In the genomic region with DNA sequence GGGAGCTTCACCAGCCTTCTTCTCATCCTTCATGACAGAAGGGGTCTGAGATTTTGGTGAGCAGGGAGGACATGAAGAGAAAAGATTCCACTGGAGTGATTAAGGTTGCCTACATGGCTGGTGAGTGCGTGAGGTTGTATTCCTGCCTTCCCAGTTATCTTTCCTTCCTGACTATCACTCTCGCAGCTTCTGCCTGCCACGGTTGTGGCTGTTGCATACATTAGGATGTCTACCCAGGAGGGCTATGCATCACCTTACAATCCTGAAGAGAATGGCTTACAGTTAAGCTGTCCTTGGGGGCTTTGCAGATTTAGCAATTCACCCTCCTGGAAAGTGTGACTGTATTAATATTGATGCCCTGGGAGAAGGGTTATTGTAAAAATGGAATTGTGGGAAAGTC, we compare ENCODE assay signal across 34 cellular contexts.
"Had no signal": no experiment of that assay in that cellular context is flagged by ENCODE, and none has a peak within 500 bp of the region (broad histone marks: within the 10 kb centered on the region; RNA-seq: fewer than 3 reads in every experiment).

No MANE protein-coding gene starts in this region.

- H3K27me3 ChIP-seq: adrenal gland, body of pancreas, esophagus squamous epithelium had no signal

- H3K4me1 Mint-ChIP-seq: activated naive CD4-positive, alpha-beta T cell treated with anti-CD3 and anti-CD28 coated beads, Interleukin-2, amount 50 U/mL, for 24 hours; activated naive CD8-positive, alpha-beta T cell treated with anti-CD3 and anti-CD28 coated beads for 36 hours; activated naive CD8-positive, alpha-beta T cell treated with anti-CD3 and anti-CD28 coated beads, Interleukin-2, amount 50 U/mL, for 24 hours; T-helper 17 cell had no signal

- H3K9me3 Mint-ChIP-seq: activated CD8-positive, alpha-beta T cell treated with anti-CD3 and anti-CD28 coated beads for 36 hours; activated naive CD4-positive, alpha-beta T cell treated with anti-CD3 and anti-CD28 coated beads for 36 hours; activated naive CD4-positive, alpha-beta T cell treated with anti-CD3 and anti-CD28 coated beads, Interleukin-2, amount 50 U/mL, for 24 hours; activated naive CD8-positive, alpha-beta T cell treated with anti-CD3 and anti-CD28 coated beads for 36 hours; activated naive CD8-positive, alpha-beta T cell treated with anti-CD3 and anti-CD28 coated beads, Interleukin-2, amount 50 U/mL, for 24 hours; activated T-helper 1 cell treated with anti-CD3 and anti-CD28 coated beads, Interleukin-12 subunit alpha, Interleukin-12 subunit beta, Interleukin-2, Interleukin-4 antibody, amounts not matched to agents 30 ng/mL and 10 ng/mL and 1 ng/mL, durations not matched to agents 14 hours and 24 hours and 36 hours; activated T-helper 2 cell treated with anti-CD3 and anti-CD28 coated beads, Interferon-gamma antibody, Interleukin-2, Interleukin-4, amounts not matched to agents 10 μg/mL and 5 μg/mL and 100 μg/mL, durations not matched to agents 14 hours and 24 hours and 36 hours; T-helper 2 cell treated with Interferon-gamma antibody and Interleukin-4, amounts not matched to agents 5 μg/mL and 100 μg/mL, for 36 hours had no signal

- H3K4me3 Mint-ChIP-seq: activated CD8-positive, alpha-beta T cell treated with anti-CD3 and anti-CD28 coated beads for 36 hours; activated naive CD4-positive, alpha-beta T cell treated with anti-CD3 and anti-CD28 coated beads for 36 hours; activated naive CD4-positive, alpha-beta T cell treated with anti-CD3 and anti-CD28 coated beads, Interleukin-2, amount 50 U/mL, for 24 hours; activated naive CD8-positive, alpha-beta T cell treated with anti-CD3 and anti-CD28 coated beads for 36 hours; activated naive CD8-positive, alpha-beta T cell treated with anti-CD3 and anti-CD28 coated beads, Interleukin-2, amount 50 U/mL, for 24 hours; activated T-helper 1 cell treated with anti-CD3 and anti-CD28 coated beads, Interleukin-12 subunit alpha, Interleukin-12 subunit beta, Interleukin-2, Interleukin-4 antibody, amounts not matched to agents 30 ng/mL and 10 ng/mL and 1 ng/mL, durations not matched to agents 14 hours and 24 hours and 36 hours; effector memory CD8-positive, alpha-beta T cell; T-helper 17 cell; T-helper 2 cell treated with Interferon-gamma antibody and Interleukin-4, amounts not matched to agents 5 μg/mL and 100 μg/mL, for 36 hours had no signal

- H3K9me3 ChIP-seq: adrenal gland, body of pancreas, esophagus squamous epithelium had no signal

- H3K27ac Mint-ChIP-seq: activated CD8-positive, alpha-beta T cell treated with anti-CD3 and anti-CD28 coated beads for 36 hours; activated naive CD4-positive, alpha-beta T cell treated with anti-CD3 and anti-CD28 coated beads for 36 hours; activated naive CD4-positive, alpha-beta T cell treated with anti-CD3 and anti-CD28 coated beads, Interleukin-2, amount 50 U/mL, for 24 hours; activated naive CD8-positive, alpha-beta T cell treated with anti-CD3 and anti-CD28 coated beads for 36 hours; activated naive CD8-positive, alpha-beta T cell treated with anti-CD3 and anti-CD28 coated beads, Interleukin-2, amount 50 U/mL, for 24 hours; activated T-helper 1 cell treated with anti-CD3 and anti-CD28 coated beads, Interleukin-12 subunit alpha, Interleukin-12 subunit beta, Interleukin-2, Interleukin-4 antibody, amounts not matched to agents 30 ng/mL and 10 ng/mL and 1 ng/mL, durations not matched to agents 14 hours and 24 hours and 36 hours; activated T-helper 2 cell treated with anti-CD3 and anti-CD28 coated beads, Interferon-gamma antibody, Interleukin-2, Interleukin-4, amounts not matched to agents 10 μg/mL and 5 μg/mL and 100 μg/mL, durations not matched to agents 14 hours and 24 hours and 36 hours; effector memory CD8-positive, alpha-beta T cell; T-helper 17 cell; T-helper 2 cell treated with Interferon-gamma antibody and Interleukin-4, amounts not matched to agents 5 μg/mL and 100 μg/mL, for 36 hours had no signal

- H3K4me3 ChIP-seq: adrenal gland, body of pancreas, esophagus squamous epithelium had no signal

- H3K36me3 Mint-ChIP-seq: activated naive CD4-positive, alpha-beta T cell treated with anti-CD3 and anti-CD28 coated beads, Interleukin-2, amount 50 U/mL, for 24 hours; activated naive CD8-positive, alpha-beta T cell treated with anti-CD3 and anti-CD28 coated beads for 36 hours had no signal

- H3K4me1 ChIP-seq: adrenal gland, body of pancreas, esophagus squamous epithelium had no signal

- DNase-seq: activated CD4-positive, alpha-beta T cell treated with anti-CD3 and anti-CD28 coated beads for 1 hour; activated CD4-positive, alpha-beta T cell treated with anti-CD3 and anti-CD28 coated beads for 48 hours; activated CD4-positive, alpha-beta T cell treated with anti-CD3 and anti-CD28 coated beads, Interleukin-2, amount 50 U/mL, for 1 hour; activated CD4-positive, alpha-beta T cell treated with anti-CD3 and anti-CD28 coated beads, Interleukin-2, amount 50 U/mL, for 48 hours; activated CD4-positive, CD25-positive, alpha-beta regulatory T cell; activated CD8-positive, alpha-beta memory T cell treated with anti-CD3 and anti-CD28 coated beads for 24 hours; activated CD8-positive, alpha-beta T cell treated with anti-CD3 and anti-CD28 coated beads for 36 hours; activated effector memory CD4-positive, alpha-beta T cell treated with anti-CD3 and anti-CD28 coated beads, Interleukin-2, amount 50 U/mL, for 16 hours; activated naive CD4-positive, alpha-beta T cell treated with anti-CD3 and anti-CD28 coated beads for 36 hours; activated naive CD8-positive, alpha-beta T cell treated with anti-CD3 and anti-CD28 coated beads for 36 hours; activated naive CD8-positive, alpha-beta T cell treated with anti-CD3 and anti-CD28 coated beads, Interleukin-2, amount 50 U/mL, for 24 hours; activated T-cell treated with anti-CD3 and anti-CD28 coated beads, Interleukin-2, amount 50 U/mL, for 1 hour; activated T-cell treated with anti-CD3 and anti-CD28 coated beads, Interleukin-2, amount 50 U/mL, for 48 hours; adrenal gland; amygdala; aorta; body of pancreas; caudate nucleus; cortex of kidney; dermis blood vessel endothelial cell; effector CD4-positive, alpha-beta T cell; effector memory CD8-positive, alpha-beta T cell; esophagus squamous epithelium; foreskin melanocyte; head of caudate nucleus; T-helper 1 cell; T-helper 17 cell; T1000; WERI-Rb-1 had no signal

- H3K36me3 ChIP-seq: adrenal gland, esophagus squamous epithelium, WERI-Rb-1 had no signal

- ATAC-seq: activated CD8-positive, alpha-beta T cell treated with anti-CD3 and anti-CD28 coated beads for 36 hours; activated naive CD8-positive, alpha-beta T cell treated with anti-CD3 and anti-CD28 coated beads, Interleukin-2, amount 50 U/mL, for 24 hours; body of pancreas; effector memory CD8-positive, alpha-beta T cell; T-helper 17 cell had no signal

- H3K27me3 Mint-ChIP-seq: activated CD8-positive, alpha-beta T cell treated with anti-CD3 and anti-CD28 coated beads for 36 hours; activated naive CD4-positive, alpha-beta T cell treated with anti-CD3 and anti-CD28 coated beads, Interleukin-2, amount 50 U/mL, for 24 hours; activated naive CD8-positive, alpha-beta T cell treated with anti-CD3 and anti-CD28 coated beads for 36 hours; activated naive CD8-positive, alpha-beta T cell treated with anti-CD3 and anti-CD28 coated beads, Interleukin-2, amount 50 U/mL, for 24 hours; effector memory CD8-positive, alpha-beta T cell; T-helper 17 cell had no signal

- H3K27ac ChIP-seq: adrenal gland, body of pancreas, epithelial cell of prostate, esophagus squamous epithelium, WERI-Rb-1 had no signal
